8 cellular contexts compared by ENCODE assay signal in the genomic region with DNA sequence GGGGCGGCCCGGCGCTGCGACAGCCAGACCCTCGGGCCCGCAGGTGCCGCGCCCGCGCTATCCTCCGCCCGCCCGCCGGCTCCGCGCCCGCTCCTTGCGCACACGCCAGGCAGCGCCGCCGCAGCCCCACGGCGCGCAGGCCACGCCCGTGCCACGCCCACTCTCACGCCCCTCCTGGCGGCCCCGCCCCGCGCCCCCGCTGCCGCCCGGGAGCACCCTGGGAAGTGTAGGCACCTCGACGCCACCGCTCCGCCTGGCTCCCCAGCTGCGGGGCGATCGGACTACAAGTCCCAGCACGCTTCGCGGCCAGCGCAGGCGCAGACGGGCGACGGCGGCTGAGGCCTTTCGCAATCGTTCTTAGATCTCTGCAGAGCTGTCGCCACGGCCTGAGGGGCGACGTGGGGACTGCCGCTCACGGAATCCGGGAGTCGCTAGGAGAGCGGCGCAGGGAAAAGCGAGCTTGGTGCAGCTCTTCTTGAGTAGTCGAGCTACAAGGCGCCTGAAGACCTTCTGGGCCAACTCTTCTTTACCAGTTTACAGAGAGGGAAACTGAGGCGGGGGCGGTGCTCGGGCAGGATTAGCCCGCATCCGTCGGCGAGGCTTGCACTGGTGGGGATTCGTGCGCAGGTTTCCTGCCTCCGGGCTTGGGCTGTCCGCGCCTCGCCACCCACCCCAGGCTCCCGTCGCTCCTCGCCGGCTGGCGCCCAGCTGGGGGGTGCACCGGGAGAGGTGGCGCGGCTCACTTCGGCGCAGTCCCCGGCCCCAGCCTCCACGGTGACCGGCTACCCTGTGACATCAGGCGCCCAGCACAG.
DNase-seq lines count a peak whose midpoint lies in the region; ATAC-seq lines count a peak whose summit lies in the region.

ABLIM2 (minus strand) TSS at position 104 of the 812 bp plus-strand sequence. CDS start 124 bp downstream, outside the sequence.

- peak within 1 kb of the TSS; percentile 88 for H3K4me3 ChIP-seq in iPS-15b (ENCODE audit: low read depth, low read length)
- H3K4me3 ChIP-seq in skeletal muscle cell (ENCODE audit: low read depth, low read length) = peak within 1 kb of the TSS; percentile 89

- peak; percentile 91 for DNase-seq in 8988T
- DNase-seq in NCI-H2107 treated with DMSO at 0.1 percent for 48 hours (lab: John Stamatoyannopoulos, UW; ENCODE audit: unreplicated experiment) = peak; percentile 35
- peak; percentile 98 for DNase-seq in UCSD-AML1 (lab: John Stamatoyannopoulos, UW; ENCODE audit: unreplicated experiment)
- peak; percentile 87 for DNase-seq in brain pericyte (ENCODE audit: low read depth, low spot score)
- DNase-seq in skeletal muscle cell (ENCODE audit: low read depth) = peak; percentile 91

- peak within 1 kb of the TSS; percentile 37 for H3K9ac ChIP-seq in iPS-15b (ENCODE audit: low read depth, low read length)

- no peaks in the 10 kb centered on the region for H3K9me3 ChIP-seq in iPS-15b (ENCODE audit: control insufficient read depth, insufficient read depth, low read length)

- H3K27me3 ChIP-seq in iPS-15b (ENCODE audit: control insufficient read depth, insufficient read depth, low read length) = peaks cover 28% of the 10 kb centered on the region

- no peaks in the 10 kb centered on the region for H3K36me3 ChIP-seq in iPS-15b (ENCODE audit: control insufficient read depth, insufficient read depth, low read length)

- ATAC-seq in GM18858 (IDR thresholded peaks at IDR 0.05; ENCODE audit: unreplicated experiment) (peak; percentile 93), HG03066 (IDR thresholded peaks at IDR 0.05; ENCODE audit: low read depth, unreplicated experiment) (peak; percentile 97)

- peaks cover 2% of the 10 kb centered on the region for H3K4me1 ChIP-seq in iPS-15b (ENCODE audit: control insufficient read depth, insufficient read depth, low read length)

Comparison
In these comparisons a context has a peak if more than half of its experiments do, and no peak if none do; other contexts are left out.
1. Peak in every context shown above with its lines: DNase-seq, ATAC-seq and H3K4me3 ChIP-seq.
2. DNase-seq: peak in every context shown above with its lines; median percentile 98 in UCSD-AML1; 91 in 8988T; 91 in skeletal muscle cell; 87 in brain pericyte; 35 in NCI-H2107 treated with DMSO at 0.1 percent for 48 hours.